Comparison of ENCODE assay signal across 1 cellular context in the genomic region with DNA sequence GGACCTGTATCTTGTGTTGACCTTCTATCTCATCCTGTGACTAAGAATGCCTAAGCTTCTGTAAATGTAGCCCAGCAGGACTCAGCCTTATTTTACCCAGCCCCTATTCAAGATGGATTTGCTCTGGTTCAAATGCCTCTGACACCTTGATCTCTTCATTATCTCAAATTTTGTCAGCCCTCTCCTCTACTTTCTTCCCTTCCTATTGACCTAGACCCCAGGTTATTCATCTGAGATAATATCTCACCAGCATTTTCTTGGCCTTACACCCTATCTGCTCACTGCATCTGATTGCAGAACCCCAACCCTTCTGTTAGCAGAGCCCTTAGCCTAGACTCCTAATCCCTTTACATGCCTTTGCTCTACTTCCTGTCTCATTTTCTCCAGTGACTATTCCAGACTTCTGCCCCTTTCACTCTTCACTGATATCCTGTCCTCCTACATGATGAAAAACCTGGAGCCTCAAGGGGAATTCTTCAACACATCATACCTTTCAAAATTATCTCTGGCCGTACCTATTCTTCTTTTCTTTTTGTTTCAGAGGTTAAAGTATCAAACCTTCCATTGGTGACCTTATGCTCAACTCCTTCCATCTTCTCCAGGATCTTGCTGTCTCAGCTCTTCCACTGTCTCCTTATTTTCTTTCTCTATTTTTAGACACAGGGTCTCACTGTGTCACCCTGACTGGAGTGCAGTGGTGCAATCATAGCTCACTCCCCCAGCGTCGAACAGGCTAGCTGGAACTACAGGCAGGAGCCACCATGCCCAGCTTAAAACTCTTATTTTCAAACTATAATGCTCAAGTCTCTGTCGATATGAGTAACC.
A peak's percentile ranks its signal among the peaks of the same experiment; 100 is the strongest.
TF ChIP-seq lines count a peak whose summit lies in the region.

No MANE protein-coding gene starts in this region.

TF ChIP-seq in K562, 482 proteins besides CTCF, POLR2A, EP300 and RAD21 (continued from another document and continues in another):
- TF ChIP-seq, protein P1, sequence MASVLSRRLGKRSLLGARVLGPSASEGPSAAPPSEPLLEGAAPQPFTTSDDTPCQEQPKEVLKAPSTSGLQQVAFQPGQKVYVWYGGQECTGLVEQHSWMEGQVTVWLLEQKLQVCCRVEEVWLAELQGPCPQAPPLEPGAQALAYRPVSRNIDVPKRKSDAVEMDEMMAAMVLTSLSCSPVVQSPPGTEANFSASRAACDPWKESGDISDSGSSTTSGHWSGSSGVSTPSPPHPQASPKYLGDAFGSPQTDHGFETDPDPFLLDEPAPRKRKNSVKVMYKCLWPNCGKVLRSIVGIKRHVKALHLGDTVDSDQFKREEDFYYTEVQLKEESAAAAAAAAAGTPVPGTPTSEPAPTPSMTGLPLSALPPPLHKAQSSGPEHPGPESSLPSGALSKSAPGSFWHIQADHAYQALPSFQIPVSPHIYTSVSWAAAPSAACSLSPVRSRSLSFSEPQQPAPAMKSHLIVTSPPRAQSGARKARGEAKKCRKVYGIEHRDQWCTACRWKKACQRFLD (CRISPR knock-in tag; IDR thresholded peaks at IDR 0.05) = peak; percentile 98
- TF ChIP-seq NCOR1 (IDR thresholded peaks at IDR 0.05) (peak; percentile 9; the same call in 1 of the 2 replicates), FOXP1 (CRISPR knock-in tag; IDR thresholded peaks at IDR 0.05) (no peak), PHB2 (IDR thresholded peaks at IDR 0.05; ENCODE audit: low read depth) (no peak), ZNF668 (CRISPR knock-in tag; IDR thresholded peaks at IDR 0.05) (peak; percentile 98), KDM5B (IDR thresholded peaks at IDR 0.05; ENCODE audit: insufficient replicate concordance, low read depth, low read length) (no peak)
- TF ChIP-seq, protein P2, sequence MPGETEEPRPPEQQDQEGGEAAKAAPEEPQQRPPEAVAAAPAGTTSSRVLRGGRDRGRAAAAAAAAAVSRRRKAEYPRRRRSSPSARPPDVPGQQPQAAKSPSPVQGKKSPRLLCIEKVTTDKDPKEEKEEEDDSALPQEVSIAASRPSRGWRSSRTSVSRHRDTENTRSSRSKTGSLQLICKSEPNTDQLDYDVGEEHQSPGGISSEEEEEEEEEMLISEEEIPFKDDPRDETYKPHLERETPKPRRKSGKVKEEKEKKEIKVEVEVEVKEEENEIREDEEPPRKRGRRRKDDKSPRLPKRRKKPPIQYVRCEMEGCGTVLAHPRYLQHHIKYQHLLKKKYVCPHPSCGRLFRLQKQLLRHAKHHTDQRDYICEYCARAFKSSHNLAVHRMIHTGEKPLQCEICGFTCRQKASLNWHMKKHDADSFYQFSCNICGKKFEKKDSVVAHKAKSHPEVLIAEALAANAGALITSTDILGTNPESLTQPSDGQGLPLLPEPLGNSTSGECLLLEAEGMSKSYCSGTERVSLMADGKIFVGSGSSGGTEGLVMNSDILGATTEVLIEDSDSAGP (CRISPR knock-in tag; IDR thresholded peaks at IDR 0.05) = no peak
- TF ChIP-seq, protein P3, sequence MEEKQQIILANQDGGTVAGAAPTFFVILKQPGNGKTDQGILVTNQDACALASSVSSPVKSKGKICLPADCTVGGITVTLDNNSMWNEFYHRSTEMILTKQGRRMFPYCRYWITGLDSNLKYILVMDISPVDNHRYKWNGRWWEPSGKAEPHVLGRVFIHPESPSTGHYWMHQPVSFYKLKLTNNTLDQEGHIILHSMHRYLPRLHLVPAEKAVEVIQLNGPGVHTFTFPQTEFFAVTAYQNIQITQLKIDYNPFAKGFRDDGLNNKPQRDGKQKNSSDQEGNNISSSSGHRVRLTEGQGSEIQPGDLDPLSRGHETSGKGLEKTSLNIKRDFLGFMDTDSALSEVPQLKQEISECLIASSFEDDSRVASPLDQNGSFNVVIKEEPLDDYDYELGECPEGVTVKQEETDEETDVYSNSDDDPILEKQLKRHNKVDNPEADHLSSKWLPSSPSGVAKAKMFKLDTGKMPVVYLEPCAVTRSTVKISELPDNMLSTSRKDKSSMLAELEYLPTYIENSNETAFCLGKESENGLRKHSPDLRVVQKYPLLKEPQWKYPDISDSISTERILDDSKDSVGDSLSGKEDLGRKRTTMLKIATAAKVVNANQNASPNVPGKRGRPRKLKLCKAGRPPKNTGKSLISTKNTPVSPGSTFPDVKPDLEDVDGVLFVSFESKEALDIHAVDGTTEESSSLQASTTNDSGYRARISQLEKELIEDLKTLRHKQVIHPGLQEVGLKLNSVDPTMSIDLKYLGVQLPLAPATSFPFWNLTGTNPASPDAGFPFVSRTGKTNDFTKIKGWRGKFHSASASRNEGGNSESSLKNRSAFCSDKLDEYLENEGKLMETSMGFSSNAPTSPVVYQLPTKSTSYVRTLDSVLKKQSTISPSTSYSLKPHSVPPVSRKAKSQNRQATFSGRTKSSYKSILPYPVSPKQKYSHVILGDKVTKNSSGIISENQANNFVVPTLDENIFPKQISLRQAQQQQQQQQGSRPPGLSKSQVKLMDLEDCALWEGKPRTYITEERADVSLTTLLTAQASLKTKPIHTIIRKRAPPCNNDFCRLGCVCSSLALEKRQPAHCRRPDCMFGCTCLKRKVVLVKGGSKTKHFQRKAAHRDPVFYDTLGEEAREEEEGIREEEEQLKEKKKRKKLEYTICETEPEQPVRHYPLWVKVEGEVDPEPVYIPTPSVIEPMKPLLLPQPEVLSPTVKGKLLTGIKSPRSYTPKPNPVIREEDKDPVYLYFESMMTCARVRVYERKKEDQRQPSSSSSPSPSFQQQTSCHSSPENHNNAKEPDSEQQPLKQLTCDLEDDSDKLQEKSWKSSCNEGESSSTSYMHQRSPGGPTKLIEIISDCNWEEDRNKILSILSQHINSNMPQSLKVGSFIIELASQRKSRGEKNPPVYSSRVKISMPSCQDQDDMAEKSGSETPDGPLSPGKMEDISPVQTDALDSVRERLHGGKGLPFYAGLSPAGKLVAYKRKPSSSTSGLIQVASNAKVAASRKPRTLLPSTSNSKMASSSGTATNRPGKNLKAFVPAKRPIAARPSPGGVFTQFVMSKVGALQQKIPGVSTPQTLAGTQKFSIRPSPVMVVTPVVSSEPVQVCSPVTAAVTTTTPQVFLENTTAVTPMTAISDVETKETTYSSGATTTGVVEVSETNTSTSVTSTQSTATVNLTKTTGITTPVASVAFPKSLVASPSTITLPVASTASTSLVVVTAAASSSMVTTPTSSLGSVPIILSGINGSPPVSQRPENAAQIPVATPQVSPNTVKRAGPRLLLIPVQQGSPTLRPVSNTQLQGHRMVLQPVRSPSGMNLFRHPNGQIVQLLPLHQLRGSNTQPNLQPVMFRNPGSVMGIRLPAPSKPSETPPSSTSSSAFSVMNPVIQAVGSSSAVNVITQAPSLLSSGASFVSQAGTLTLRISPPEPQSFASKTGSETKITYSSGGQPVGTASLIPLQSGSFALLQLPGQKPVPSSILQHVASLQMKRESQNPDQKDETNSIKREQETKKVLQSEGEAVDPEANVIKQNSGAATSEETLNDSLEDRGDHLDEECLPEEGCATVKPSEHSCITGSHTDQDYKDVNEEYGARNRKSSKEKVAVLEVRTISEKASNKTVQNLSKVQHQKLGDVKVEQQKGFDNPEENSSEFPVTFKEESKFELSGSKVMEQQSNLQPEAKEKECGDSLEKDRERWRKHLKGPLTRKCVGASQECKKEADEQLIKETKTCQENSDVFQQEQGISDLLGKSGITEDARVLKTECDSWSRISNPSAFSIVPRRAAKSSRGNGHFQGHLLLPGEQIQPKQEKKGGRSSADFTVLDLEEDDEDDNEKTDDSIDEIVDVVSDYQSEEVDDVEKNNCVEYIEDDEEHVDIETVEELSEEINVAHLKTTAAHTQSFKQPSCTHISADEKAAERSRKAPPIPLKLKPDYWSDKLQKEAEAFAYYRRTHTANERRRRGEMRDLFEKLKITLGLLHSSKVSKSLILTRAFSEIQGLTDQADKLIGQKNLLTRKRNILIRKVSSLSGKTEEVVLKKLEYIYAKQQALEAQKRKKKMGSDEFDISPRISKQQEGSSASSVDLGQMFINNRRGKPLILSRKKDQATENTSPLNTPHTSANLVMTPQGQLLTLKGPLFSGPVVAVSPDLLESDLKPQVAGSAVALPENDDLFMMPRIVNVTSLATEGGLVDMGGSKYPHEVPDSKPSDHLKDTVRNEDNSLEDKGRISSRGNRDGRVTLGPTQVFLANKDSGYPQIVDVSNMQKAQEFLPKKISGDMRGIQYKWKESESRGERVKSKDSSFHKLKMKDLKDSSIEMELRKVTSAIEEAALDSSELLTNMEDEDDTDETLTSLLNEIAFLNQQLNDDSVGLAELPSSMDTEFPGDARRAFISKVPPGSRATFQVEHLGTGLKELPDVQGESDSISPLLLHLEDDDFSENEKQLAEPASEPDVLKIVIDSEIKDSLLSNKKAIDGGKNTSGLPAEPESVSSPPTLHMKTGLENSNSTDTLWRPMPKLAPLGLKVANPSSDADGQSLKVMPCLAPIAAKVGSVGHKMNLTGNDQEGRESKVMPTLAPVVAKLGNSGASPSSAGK (IDR thresholded peaks at IDR 0.05) = no peak
- TF ChIP-seq, protein P4, sequence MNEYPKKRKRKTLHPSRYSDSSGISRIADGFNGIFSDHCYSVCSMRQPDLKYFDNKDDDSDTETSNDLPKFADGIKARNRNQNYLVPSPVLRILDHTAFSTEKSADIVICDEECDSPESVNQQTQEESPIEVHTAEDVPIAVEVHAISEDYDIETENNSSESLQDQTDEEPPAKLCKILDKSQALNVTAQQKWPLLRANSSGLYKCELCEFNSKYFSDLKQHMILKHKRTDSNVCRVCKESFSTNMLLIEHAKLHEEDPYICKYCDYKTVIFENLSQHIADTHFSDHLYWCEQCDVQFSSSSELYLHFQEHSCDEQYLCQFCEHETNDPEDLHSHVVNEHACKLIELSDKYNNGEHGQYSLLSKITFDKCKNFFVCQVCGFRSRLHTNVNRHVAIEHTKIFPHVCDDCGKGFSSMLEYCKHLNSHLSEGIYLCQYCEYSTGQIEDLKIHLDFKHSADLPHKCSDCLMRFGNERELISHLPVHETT (CRISPR knock-in tag; conservative IDR thresholded peaks at IDR 0.05 in 1 of 2, IDR thresholded peaks at IDR 0.05 in 1 of 2) = peak in 1 of 2 experiments; percentile 75; a peak in 2 of 4 replicates
- TF ChIP-seq, protein P5, sequence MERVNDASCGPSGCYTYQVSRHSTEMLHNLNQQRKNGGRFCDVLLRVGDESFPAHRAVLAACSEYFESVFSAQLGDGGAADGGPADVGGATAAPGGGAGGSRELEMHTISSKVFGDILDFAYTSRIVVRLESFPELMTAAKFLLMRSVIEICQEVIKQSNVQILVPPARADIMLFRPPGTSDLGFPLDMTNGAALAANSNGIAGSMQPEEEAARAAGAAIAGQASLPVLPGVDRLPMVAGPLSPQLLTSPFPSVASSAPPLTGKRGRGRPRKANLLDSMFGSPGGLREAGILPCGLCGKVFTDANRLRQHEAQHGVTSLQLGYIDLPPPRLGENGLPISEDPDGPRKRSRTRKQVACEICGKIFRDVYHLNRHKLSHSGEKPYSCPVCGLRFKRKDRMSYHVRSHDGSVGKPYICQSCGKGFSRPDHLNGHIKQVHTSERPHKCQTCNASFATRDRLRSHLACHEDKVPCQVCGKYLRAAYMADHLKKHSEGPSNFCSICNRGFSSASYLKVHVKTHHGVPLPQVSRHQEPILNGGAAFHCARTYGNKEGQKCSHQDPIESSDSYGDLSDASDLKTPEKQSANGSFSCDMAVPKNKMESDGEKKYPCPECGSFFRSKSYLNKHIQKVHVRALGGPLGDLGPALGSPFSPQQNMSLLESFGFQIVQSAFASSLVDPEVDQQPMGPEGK (CRISPR knock-in tag; IDR thresholded peaks at IDR 0.05; ENCODE audit: borderline replicate concordance) = peak; percentile 76; the same call in 1 of the 2 replicates
